Comparison of ENCODE assay signal across 1 cellular context in the genomic region with DNA sequence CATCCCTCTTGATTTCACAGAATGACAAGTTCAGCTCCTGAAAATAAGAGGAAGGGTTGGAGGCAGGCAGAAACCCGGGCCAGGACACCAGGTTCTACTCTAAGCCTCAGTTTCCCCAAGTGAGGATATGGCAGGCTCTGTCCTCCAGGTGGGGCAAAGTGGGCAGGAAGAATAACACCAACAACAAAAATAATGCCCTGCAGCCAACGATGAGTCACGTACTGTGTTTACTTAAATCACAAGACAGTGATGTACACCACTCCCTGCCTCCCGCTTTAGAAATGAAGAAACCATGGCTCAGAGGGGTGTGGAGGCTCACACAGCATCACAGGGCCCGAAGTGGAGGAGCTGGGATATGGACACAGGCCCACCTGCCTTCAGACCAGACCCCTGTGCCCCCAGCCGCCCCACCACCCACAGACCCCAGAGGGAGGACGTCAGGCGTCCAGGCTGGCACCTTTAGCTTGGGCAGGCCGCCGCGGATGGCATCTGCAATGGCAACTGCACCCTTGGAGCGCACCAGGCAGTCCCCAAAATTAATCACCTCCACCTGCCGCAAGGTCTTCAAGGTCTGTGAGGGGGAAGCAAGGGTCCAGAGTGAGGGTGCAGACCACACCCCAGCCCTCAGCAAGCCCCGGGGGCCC.
TF ChIP-seq lines count a peak whose summit lies in the region.

No MANE protein-coding gene starts in this region.

TF ChIP-seq in GM23338, 12 proteins besides CTCF, POLR2A, EP300 and RAD21:
- TF ChIP-seq NANOG (IDR thresholded peaks at IDR 0.05; ENCODE audit: borderline replicate concordance) (no peak), EZH2phosphoT487 (IDR thresholded peaks at IDR 0.05; ENCODE audit: unreplicated experiment) (no peak)
